ENCODE assay signal across 7 cellular contexts in the genomic region with DNA sequence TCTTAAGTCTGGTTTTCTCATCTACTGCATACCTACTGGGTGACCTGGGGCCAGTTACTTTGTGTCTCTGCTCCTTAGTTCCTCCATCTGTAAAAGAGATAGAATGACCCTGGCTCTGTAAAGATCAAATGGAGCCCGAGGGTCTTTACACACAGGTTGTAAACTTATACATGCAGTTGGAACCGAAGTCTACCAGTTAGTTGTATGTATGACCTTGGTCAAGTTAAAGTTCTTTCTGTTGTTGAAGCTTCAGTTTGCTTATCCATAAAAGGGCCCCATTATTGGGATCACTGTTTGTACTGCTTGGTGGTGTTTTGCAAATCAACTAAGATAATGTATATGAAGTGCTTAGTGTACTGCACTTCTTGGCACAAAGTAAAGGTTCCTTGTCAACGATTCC.
"Had no signal": no experiment of that assay in that cellular context is flagged by ENCODE, and none has a peak within 500 bp of the region (broad histone marks: within the 10 kb centered on the region; RNA-seq: fewer than 3 reads in every experiment).

No MANE protein-coding gene starts in this region.

- DNase-seq: GDM1, GF-D8 had no signal

- H3K4me3 ChIP-seq: GM12878 had no signal

- FAIRE-seq: G401.6, GM12878, GM12892, GM18507, GM19239 had no signal

- ATAC-seq: GM12878 had no signal
